14 cellular contexts compared by ENCODE assay signal in genomic region chr5:131064669-131065371, GRCh38.
DNase-seq lines count a peak whose midpoint lies in the region; ATAC-seq, FAIRE-seq and TF ChIP-seq lines count a peak whose summit lies in the region.
"Had no signal": no experiment of that assay in that cellular context is flagged by ENCODE, and none has a peak within 500 bp of the region (broad histone marks: within the 10 kb centered on the region; RNA-seq: fewer than 3 reads in every experiment).

No MANE protein-coding gene starts in this region.

- peaks cover 15% of the 10 kb centered on the region for H3K9me3 Mint-ChIP-seq in activated T-cell treated with anti-CD3 and anti-CD28 coated beads, Interleukin-2, amount 50 U/mL, for 4 hours
- H3K9me3 Mint-ChIP-seq in T-helper 1 cell treated with Interleukin-12 subunit alpha and Interleukin-12 subunit beta and Interleukin-4 antibody, amounts not matched to agents 30 μg/mL and 1 μg/mL, for 36 hours: peaks cover 17% of the 10 kb centered on the region

- ATAC-seq in activated T-cell treated with anti-CD3 and anti-CD28 coated beads, Interleukin-2, amount 50 U/mL, for 4 hours: peak; percentile 32 to 59
- ATAC-seq in HG02885 (IDR thresholded peaks at IDR 0.05; ENCODE audit: poor library complexity, unreplicated experiment): peak; percentile 36

- no peaks in the 10 kb centered on the region for H3K27me3 Mint-ChIP-seq in activated T-cell treated with anti-CD3 and anti-CD28 coated beads, Interleukin-2, amount 50 U/mL, for 4 hours (ENCODE audit: low read depth)
- H3K27me3 Mint-ChIP-seq in T-helper 1 cell treated with Interleukin-12 subunit alpha and Interleukin-12 subunit beta and Interleukin-4 antibody, amounts not matched to agents 30 μg/mL and 1 μg/mL, for 36 hours (ENCODE audit: low read depth): no peaks in the 10 kb centered on the region
- H3K27me3 Mint-ChIP-seq: stimulated activated naive B cell treated with anti-CD40 and anti-IgM and Interleukin-4, amounts not matched to agents 10 μg/mL and 1 μg/mL and 100 μg/mL, for 72 hours had no signal

- H3K9me3 ChIP-seq in small intestine (ENCODE audit: control insufficient read depth, low read depth) (peaks cover 2% of the 10 kb centered on the region), vagina (no peaks in the 10 kb centered on the region)

- H3K36me3 ChIP-seq in small intestine (ENCODE audit: control insufficient read depth in 2 of 2, insufficient read depth in 2 of 2, low read length in 2 of 2): no peaks in the 10 kb centered on the region
- no peaks in the 10 kb centered on the region for H3K36me3 ChIP-seq in vagina
- H3K36me3 ChIP-seq: ascending aorta had no signal

- intact Hi-C loops in vagina (cut with DNase I): no loop called here

- H3K27ac ChIP-seq in small intestine (ENCODE audit: low read depth in 1 of 2, low read length in 1 of 2) (no peak overlapping the region), vagina (no peak overlapping the region)
- H3K27ac ChIP-seq: ascending aorta had no signal

- no peak for TF ChIP-seq CTCF in vagina (IDR thresholded peaks at IDR 0.05)

- H3K27me3 ChIP-seq in small intestine (ENCODE audit: control insufficient read depth in 2 of 2, insufficient read depth in 2 of 2, low read length in 2 of 2) (no peaks in the 10 kb centered on the region), vagina (no peaks in the 10 kb centered on the region)
- H3K27me3 ChIP-seq: ascending aorta had no signal

- no peak overlapping the region for H3K4me3 ChIP-seq in small intestine (ENCODE audit: low read depth in 1 of 2, low read length in 2 of 2)
- H3K4me3 ChIP-seq in vagina: no peak overlapping the region
- H3K4me3 ChIP-seq: ascending aorta had no signal

- peak overlapping the region; percentile 84 for H3K27ac Mint-ChIP-seq in T-helper 1 cell treated with Interleukin-12 subunit alpha and Interleukin-12 subunit beta and Interleukin-4 antibody, amounts not matched to agents 30 μg/mL and 1 μg/mL, for 36 hours
- H3K27ac Mint-ChIP-seq: stimulated activated naive B cell treated with anti-CD40 and anti-IgM and Interleukin-4, amounts not matched to agents 10 μg/mL and 1 μg/mL and 100 μg/mL, for 72 hours had no signal

- H3K4me1 ChIP-seq in small intestine (ENCODE audit: control insufficient read depth in 2 of 2, insufficient read depth in 1 of 2, low read depth in 1 of 2, low read length in 1 of 2) (no peaks in the 10 kb centered on the region), vagina (no peaks in the 10 kb centered on the region)
- H3K4me1 ChIP-seq: ascending aorta had no signal

- TF ChIP-seq POLR2A in vagina (IDR thresholded peaks at IDR 0.05): no peak

- DNase-seq in activated T-cell treated with anti-CD3 and anti-CD28 coated beads, Interleukin-2, amount 50 U/mL, for 4 hours: no peak
- DNase-seq in activated T-cell treated with anti-CD3 and anti-CD28 coated beads, Interleukin-2, amount 50 U/mL, for 1 hour: no peak
- DNase-seq in small intestine (peak; percentile 8), vagina (ENCODE audit: extremely low spot score in 2 of 2) (no peak), iPS-NIHi11 (ENCODE audit: low spot score) (no peak), 8988T (no peak)
- DNase-seq: activated CD4-positive, alpha-beta T cell treated with anti-CD3 and anti-CD28 coated beads, Interleukin-2, amount 50 U/mL, for 48 hours; NCI-H1105 treated with DMSO at 0.1 percent for 48 hours; stimulated activated naive B cell treated with anti-CD40 and anti-IgM and Interleukin-4, amounts not matched to agents 10 μg/mL and 1 μg/mL and 100 μg/mL, for 72 hours; SW 1271 had no signal

- peaks cover 42% of the 10 kb centered on the region for H3K4me1 Mint-ChIP-seq in activated T-cell treated with anti-CD3 and anti-CD28 coated beads, Interleukin-2, amount 50 U/mL, for 4 hours (ENCODE audit: low read depth)
- peaks cover 42% of the 10 kb centered on the region for H3K4me1 Mint-ChIP-seq in T-helper 1 cell treated with Interleukin-12 subunit alpha and Interleukin-12 subunit beta and Interleukin-4 antibody, amounts not matched to agents 30 μg/mL and 1 μg/mL, for 36 hours (ENCODE audit: low read depth)

- peaks cover 2% of the 10 kb centered on the region for H3K36me3 Mint-ChIP-seq in activated T-cell treated with anti-CD3 and anti-CD28 coated beads, Interleukin-2, amount 50 U/mL, for 4 hours (ENCODE audit: insufficient read depth)
- peaks cover 21% of the 10 kb centered on the region for H3K36me3 Mint-ChIP-seq in T-helper 1 cell treated with Interleukin-12 subunit alpha and Interleukin-12 subunit beta and Interleukin-4 antibody, amounts not matched to agents 30 μg/mL and 1 μg/mL, for 36 hours (ENCODE audit: low read depth)

- no peak overlapping the region for H3K4me3 Mint-ChIP-seq in activated T-cell treated with anti-CD3 and anti-CD28 coated beads, Interleukin-2, amount 50 U/mL, for 4 hours
- H3K4me3 Mint-ChIP-seq in T-helper 1 cell treated with Interleukin-12 subunit alpha and Interleukin-12 subunit beta and Interleukin-4 antibody, amounts not matched to agents 30 μg/mL and 1 μg/mL, for 36 hours: peak overlapping the region; percentile 16
- H3K4me3 Mint-ChIP-seq: stimulated activated naive B cell treated with anti-CD40 and anti-IgM and Interleukin-4, amounts not matched to agents 10 μg/mL and 1 μg/mL and 100 μg/mL, for 72 hours had no signal

- no peak for FAIRE-seq in small intestine (lab: Jason Lieb, UNC)
- FAIRE-seq: G401.6 had no signal
